17 cellular contexts compared by ENCODE assay signal in genomic region chr7:106433377-106433776, GRCh38.
A peak's percentile ranks its signal among the peaks of the same experiment; 100 is the strongest.
DNase-seq lines count a peak whose midpoint lies in the region; ATAC-seq, FAIRE-seq and TF ChIP-seq lines count a peak whose summit lies in the region.
"Had no signal": no experiment of that assay in that cellular context is flagged by ENCODE, and none has a peak within 500 bp of the region (broad histone marks: within the 10 kb centered on the region; RNA-seq: fewer than 3 reads in every experiment).

No MANE protein-coding gene starts in this region.

- H3K9ac ChIP-seq in PC-3 (ENCODE audit: low read length) = no peak overlapping the region

- no peak overlapping the region for H3K27ac Mint-ChIP-seq in stimulated activated naive CD8-positive, alpha-beta T cell treated with anti-CD3 and anti-CD28 coated beads, Interleukin-15, amount 100 ng/mL, for 72 hours
- H3K27ac Mint-ChIP-seq: CD4-positive, alpha-beta memory T cell; GM23338; H9 had no signal

- H3F3A ChIP-seq in PC-3 (ENCODE audit: low read length, unreplicated experiment) = no peaks in the 10 kb centered on the region

- H3K4me1 ChIP-seq in PC-3 (ENCODE audit: insufficient read depth, low read length) (no peaks in the 10 kb centered on the region), left lung (peaks cover 0 to 5% of the 10 kb centered on the region in 2 donors)

- no peak overlapping the region for H3K4me3 ChIP-seq in PC-3 (ENCODE audit: low read length)
- H3K4me3 ChIP-seq in left lung = no peak overlapping the region
- H3K4me3 ChIP-seq: GM23338 had no signal

- peak; percentile 48 for FAIRE-seq in frontal cortex (lab: Jason Lieb, UNC)
- FAIRE-seq: GM12891, GM18507 had no signal

- no peak overlapping the region for H3K4me3 Mint-ChIP-seq in stimulated activated naive CD8-positive, alpha-beta T cell treated with anti-CD3 and anti-CD28 coated beads, Interleukin-15, amount 100 ng/mL, for 72 hours
- H3K4me3 Mint-ChIP-seq: CD4-positive, alpha-beta memory T cell; GM23338; H9 had no signal

- H3K27me3 Mint-ChIP-seq in stimulated activated naive CD8-positive, alpha-beta T cell treated with anti-CD3 and anti-CD28 coated beads, Interleukin-15, amount 100 ng/mL, for 72 hours = peaks cover 43% of the 10 kb centered on the region

- H4K20me1 ChIP-seq in PC-3 (ENCODE audit: low read length) = no peaks in the 10 kb centered on the region

- H3K36me3 ChIP-seq in PC-3 (ENCODE audit: low read depth, low read length) = no peaks in the 10 kb centered on the region; the same call in 1 of the 2 replicates
- H3K36me3 ChIP-seq in left lung = no peaks in the 10 kb centered on the region

- no peaks in the 10 kb centered on the region for H3K9me3 Mint-ChIP-seq in stimulated activated naive CD8-positive, alpha-beta T cell treated with anti-CD3 and anti-CD28 coated beads, Interleukin-15, amount 100 ng/mL, for 72 hours

- no peak for DNase-seq in stimulated activated naive CD8-positive, alpha-beta T cell treated with anti-CD3 and anti-CD28 coated beads, Interleukin-15, amount 100 ng/mL, for 72 hours
- DNase-seq in stimulated activated naive CD8-positive, alpha-beta T cell treated with anti-CD3 and anti-CD28 coated beads, Interleukin-15, Interleukin-2, amounts not matched to agents 100 U/mL and 50 U/mL, for 24 hours = no peak
- DNase-seq in PC-3 = no peak
- no peak for DNase-seq in frontal cortex (ENCODE audit: low spot score in 2 of 2)
- no peak for DNase-seq in left lung
- no peak for DNase-seq in NCI-H2171 (lab: John Stamatoyannopoulos, UW)
- DNase-seq: C1 segment of cervical spinal cord; CD4-positive, alpha-beta memory T cell; COR-L47; DMS153; DND-41; GDM1; H9 had no signal

- H2AFZ ChIP-seq in PC-3 (ENCODE audit: low read length) = no peak overlapping the region
- H2AFZ ChIP-seq: GM23338 had no signal

- peaks cover 20% of the 10 kb centered on the region for H3K4me1 Mint-ChIP-seq in stimulated activated naive CD8-positive, alpha-beta T cell treated with anti-CD3 and anti-CD28 coated beads, Interleukin-15, amount 100 ng/mL, for 72 hours
- H3K4me1 Mint-ChIP-seq: CD4-positive, alpha-beta memory T cell; GM23338; H9 had no signal

- H3K9me3 ChIP-seq in PC-3 (ENCODE audit: low read length) (no peaks in the 10 kb centered on the region), left lung (no peaks in the 10 kb centered on the region)

- no peaks in the 10 kb centered on the region for H3K79me2 ChIP-seq in PC-3 (ENCODE audit: low read length)

- CTCF ChIA-PET in PC-3 (lab: Charles Lee) = no interaction called here

- peak; percentile 39 for ATAC-seq in stimulated activated naive CD8-positive, alpha-beta T cell treated with anti-CD3 and anti-CD28 coated beads, Interleukin-15, amount 100 ng/mL, for 72 hours
- no peak for ATAC-seq in stimulated activated naive CD8-positive, alpha-beta T cell treated with anti-CD3 and anti-CD28 coated beads, Interleukin-15, Interleukin-2, amounts not matched to agents 100 U/mL and 50 U/mL, for 24 hours
- peak; percentile 48 for ATAC-seq in PC-3
- ATAC-seq in left lung = no peak
- ATAC-seq: GM23338, HCT116 had no signal

- TF ChIP-seq CTCF in PC-3 (conservative IDR thresholded peaks at IDR 0.05; ENCODE audit: low read depth, low read length) (no peak), left lung (IDR thresholded peaks at IDR 0.05) (no peak)

- H3K27me3 ChIP-seq in PC-3 (ENCODE audit: low read length) = no peaks in the 10 kb centered on the region
- no peaks in the 10 kb centered on the region for H3K27me3 ChIP-seq in left lung

- intact Hi-C loops in PC-3 (cut with micrococcal nuclease) = no loop called here
- intact Hi-C loops in left lung (cut with DNase I) = no loop called here

- H3K4me2 ChIP-seq in PC-3 (ENCODE audit: low read length) = no peak overlapping the region
- H3K4me2 ChIP-seq: GM23338 had no signal

- no TSS peak for BruUV-seq in PC-3 (replicated peaks; lab: Mats Ljungman, UMichigan)

- H3K27ac ChIP-seq in PC-3 (ENCODE audit: low read length) = no peak overlapping the region
- no peak overlapping the region for H3K27ac ChIP-seq in left lung

- POLR2A ChIA-PET in PC-3 (lab: Charles Lee; ENCODE audit: unreplicated experiment) = no interaction called here

- H3K9me2 ChIP-seq in PC-3 (replicated peaks; ENCODE audit: low read length) = no peaks in the 10 kb centered on the region

Comparison
In these comparisons a context has a peak if more than half of its experiments do, and no peak if none do; other contexts are left out.
1. ATAC-seq: peak in stimulated activated naive CD8-positive, alpha-beta T cell treated with anti-CD3 and anti-CD28 coated beads, Interleukin-15, amount 100 ng/mL, for 72 hours (single experiment) and PC-3 (single experiment); none in stimulated activated naive CD8-positive, alpha-beta T cell treated with anti-CD3 and anti-CD28 coated beads, Interleukin-15, Interleukin-2, amounts not matched to agents 100 U/mL and 50 U/mL, for 24 hours (single experiment) and left lung (single experiment).